ENCODE assay signal across 25 cellular contexts in genomic region chr2:191190439-191190838, GRCh38. TPM values are rescaled to one million over a fixed set of nuclear protein-coding genes. Genes with fewer than 3 reads are reported as not detected.
DNase-seq lines count a peak whose midpoint lies in the region; ATAC-seq, FAIRE-seq and TF ChIP-seq lines count a peak whose summit lies in the region.
"Had no signal": no experiment of that assay in that cellular context is flagged by ENCODE, and none has a peak within 500 bp of the region (broad histone marks: within the 10 kb centered on the region; RNA-seq: fewer than 3 reads in every experiment).

No MANE protein-coding gene starts in this region.

- peaks cover 14% of the 10 kb centered on the region; the same call in 1 of the 2 replicates for H3F3A ChIP-seq in Loucy (ENCODE audit: low read depth)

- no peak for TF ChIP-seq CTCF in Loucy (conservative IDR thresholded peaks at IDR 0.05; ENCODE audit: low read length)
- TF ChIP-seq CTCF in RWPE2 (IDR thresholded peaks at IDR 0.05; ENCODE audit: poor library complexity, severe bottlenecking) = no peak
- TF ChIP-seq CTCF in left lung (IDR thresholded peaks at IDR 0.05) = no peak

- peak overlapping the region; percentile 26 for H3K27ac ChIP-seq in RWPE2 (ENCODE audit: poor library complexity, severe bottlenecking)
- H3K27ac ChIP-seq in left lung = no peak overlapping the region
- H3K27ac ChIP-seq: gastrocnemius medialis, hepatocyte, neural progenitor cell, PC-9, tibial nerve had no signal

- H3K79me2 ChIP-seq in Loucy (ENCODE audit: insufficient read depth, low read length) = no peaks in the 10 kb centered on the region
- H3K79me2 ChIP-seq: hepatocyte had no signal

- DNase-seq in NCI-H748 (lab: John Stamatoyannopoulos, UW; ENCODE audit: unreplicated experiment) (peak; percentile 49), NCI-H748 treated with DMSO at 0.1 percent for 48 hours (lab: John Stamatoyannopoulos, UW) (no peak), RWPE2 (ENCODE audit: low spot score) (no peak), left lung (no peak), OCI-M1 (lab: John Stamatoyannopoulos, UW) (no peak), GM12892 (ENCODE audit: insufficient read length) (no peak)
- DNase-seq in activated CD4-positive, CD25-positive, alpha-beta regulatory T cell treated with anti-CD3 and anti-CD28 coated beads, Interleukin-2, amount 50 U/mL, for 72 hours = no peak
- DNase-seq: activated CD4-positive, alpha-beta T cell treated with anti-CD3 and anti-CD28 coated beads, Interleukin-2, amount 50 U/mL, for 4 hours; activated CD8-positive, alpha-beta memory T cell treated with anti-CD3 and anti-CD28 coated beads, Interleukin-2, amount 50 U/mL, for 48 hours; CD8-positive, alpha-beta T cell; gastrocnemius medialis; NCI-H1694 treated with DMSO at 0.1 percent for 48 hours; PC-9; posterior cingulate gyrus; right cardiac atrium; SIG-M5; spleen; SW 1271; T1000 had no signal

- no peaks in the 10 kb centered on the region for H3K27me3 ChIP-seq in Loucy (ENCODE audit: insufficient read depth, low read length, poor library complexity, severe bottlenecking)
- H3K27me3 ChIP-seq in RWPE2 (ENCODE audit: insufficient read depth, poor library complexity, severe bottlenecking) = no peaks in the 10 kb centered on the region
- H3K27me3 ChIP-seq in left lung = no peaks in the 10 kb centered on the region
- H3K27me3 ChIP-seq: gastrocnemius medialis, hepatocyte, neural progenitor cell, spleen, tibial nerve had no signal

- H4K20me1 ChIP-seq in Loucy (ENCODE audit: insufficient read depth, low read length, poor library complexity, severe bottlenecking) = no peaks in the 10 kb centered on the region

- H3K4me1 ChIP-seq in Loucy (ENCODE audit: insufficient read depth, low read length, poor library complexity, severe bottlenecking) (peaks cover 59% of the 10 kb centered on the region), RWPE2 (ENCODE audit: insufficient read depth, poor library complexity, severe bottlenecking) (peaks cover 27% of the 10 kb centered on the region), left lung (peaks cover 5 to 59% of the 10 kb centered on the region in 2 donors)
- H3K4me1 ChIP-seq: gastrocnemius medialis, neural progenitor cell, tibial nerve had no signal

- ATAC-seq in RWPE2 (ENCODE audit: low read depth) (no peak), left lung (peak; percentile 86)
- ATAC-seq: CD8-positive, alpha-beta T cell; gastrocnemius medialis; right cardiac atrium had no signal

- intact Hi-C loops in left lung (cut with DNase I) = no loop called here

- FAIRE-seq in GM12892 (lab: Jason Lieb, UNC) = no peak
- FAIRE-seq: GM19239, H54 had no signal

- peak overlapping the region; percentile 11 for H3K4me2 ChIP-seq in Loucy (ENCODE audit: low read depth, low read length, poor library complexity, severe bottlenecking)
- H3K4me2 ChIP-seq: hepatocyte, neural progenitor cell, PC-9 had no signal

- TF ChIP-seq POLR2A in GM12892 (IDR thresholded peaks at IDR 0.05; ENCODE audit: low read depth, low read length) = no peak

- H3K9me3 ChIP-seq in Loucy (ENCODE audit: insufficient read depth, low read depth, low read length) (no peaks in the 10 kb centered on the region), RWPE2 (ENCODE audit: severe bottlenecking) (no peaks in the 10 kb centered on the region), left lung (no peaks in the 10 kb centered on the region)
- H3K9me3 ChIP-seq: gastrocnemius medialis, tibial nerve had no signal

- H3K9ac ChIP-seq in Loucy (ENCODE audit: low read depth, low read length, poor library complexity, severe bottlenecking) = no peak overlapping the region
- H3K9ac ChIP-seq: neural progenitor cell had no signal

- H3K4me3 ChIP-seq in Loucy (ENCODE audit: low read length, poor library complexity, severe bottlenecking) (no peak overlapping the region), RWPE2 (ENCODE audit: severe bottlenecking) (no peak overlapping the region), left lung (no peak overlapping the region)
- H3K4me3 ChIP-seq: gastrocnemius medialis, hepatocyte, neural progenitor cell, PC-9, spleen, tibial nerve had no signal

- H2AFZ ChIP-seq in Loucy (ENCODE audit: low read length) = no peak overlapping the region
- H2AFZ ChIP-seq: hepatocyte, neural progenitor cell, PC-9 had no signal

- no peaks in the 10 kb centered on the region; the same call in 1 of the 2 replicates for H3K9me2 ChIP-seq in Loucy (replicated peaks; ENCODE audit: low read depth, low read length)

- H3K36me3 ChIP-seq in Loucy (ENCODE audit: insufficient read depth, low read length) (no peaks in the 10 kb centered on the region), RWPE2 (ENCODE audit: low read depth) (no peaks in the 10 kb centered on the region), left lung (no peaks in the 10 kb centered on the region)
- H3K36me3 ChIP-seq: gastrocnemius medialis, neural progenitor cell, spleen, tibial nerve had no signal

RNA-seq across cellular contexts. Expression of gene STAT4, which starts 39.6 kb away (rescaled TPM):
- total RNA-seq in left lung = 1 to 10 TPM; 4.4 to 4.5 TPM
- 0.34 TPM for polyA plus RNA-seq in GM12892 (2012; ENCODE audit: missing spikeins)

RNA-seq across cellular contexts. Expression of gene MYO1B, which starts 54.8 kb away (rescaled TPM):
- 100 to 1,000 TPM; 136 to 305 TPM for total RNA-seq in left lung
- polyA plus RNA-seq in GM12892 (2012; ENCODE audit: missing spikeins) = 1.3 TPM
